8 cellular contexts compared by ENCODE assay signal in genomic region chr21:40143822-40144525, GRCh38.
DNase-seq lines count a peak whose midpoint lies in the region; ATAC-seq and TF ChIP-seq lines count a peak whose summit lies in the region.

No MANE protein-coding gene starts in this region.

- no peak overlapping the region; a peak in 1 of 4 replicates for H3K4me3 ChIP-seq in SK-N-SH (ENCODE audit: low read depth in 2 of 2, low read length in 1 of 2)

- no peaks in the 10 kb centered on the region for H3K9me3 ChIP-seq in SK-N-SH

- no peaks in the 10 kb centered on the region for H3F3A ChIP-seq in SK-N-SH (replicated peaks; ENCODE audit: insufficient read depth)

- no peak for TF ChIP-seq EP300 in SK-N-SH (IDR thresholded peaks at IDR 0.05; ENCODE audit: borderline replicate concordance in 1 of 2, low read depth in 1 of 2, low read length in 1 of 2)

- WGBS in SK-N-SH (ENCODE audit: low lambda C conversion rate) = 43% methylated on average over 20 of the region's 20 CpGs

- H3K27ac Mint-ChIP-seq in endothelial cell (ENCODE audit: unreplicated experiment) (no peak overlapping the region), nephron (peak overlapping the region in 1 of 3 experiments; percentile 3)

- no peak overlapping the region for H2AFZ ChIP-seq in SK-N-SH (ENCODE audit: low read depth)

- POLR2A ChIA-PET in SK-N-SH (lab: Yijun Ruan, JAX) = no interaction called here

- H3K27ac ChIP-seq in SK-N-SH (ENCODE audit: low read depth in 2 of 2, low read length in 1 of 2) (no peak overlapping the region), VCaP (no peak overlapping the region; the same call in 1 of the 2 replicates)

- H3K4me1 ChIP-seq in SK-N-SH (ENCODE audit: control insufficient read depth in 1 of 2, insufficient read depth in 2 of 2, low read depth in 1 of 2, low read length in 1 of 2) = peaks cover 0 to 3% of the 10 kb centered on the region in 2 experiments; a peak in 1 of 4 replicates

- CTCF ChIA-PET in SK-N-SH (lab: Yijun Ruan, JAX) = interaction anchor here (0.6 to 1.7 kb wide), 63 partner anchors 10 to 990 kb away, joined by 3 to 49 read pairs (median 4); no protein-coding TSS in a partner anchor

- no peak overlapping the region for H3K4me3 Mint-ChIP-seq in endothelial cell (ENCODE audit: unreplicated experiment)
- H3K4me3 Mint-ChIP-seq in nephron = no peak overlapping the region

- peak; percentile 68 for TF ChIP-seq CTCF in SK-N-SH (IDR thresholded peaks at IDR 0.05)
- TF ChIP-seq CTCF in VCaP (conservative IDR thresholded peaks at IDR 0.05) = peak; percentile 95
- peak; percentile 92 for TF ChIP-seq CTCF in endothelial cell (IDR thresholded peaks at IDR 0.05; ENCODE audit: unreplicated experiment)
- peak; percentile 79 to 89 (median 87) for TF ChIP-seq CTCF in nephron (IDR thresholded peaks at IDR 0.05; ENCODE audit: unreplicated experiment in 3 of 3)

- TF ChIP-seq RAD21 in SK-N-SH (IDR thresholded peaks at IDR 0.05; ENCODE audit: low read length) = peak; percentile 90

- H3K9me2 ChIP-seq in SK-N-SH = no peaks in the 10 kb centered on the region

- H3K4me2 ChIP-seq in SK-N-SH = no peak overlapping the region

- no peaks in the 10 kb centered on the region for H3K36me3 ChIP-seq in SK-N-SH (replicated peaks in 1 of 2; ENCODE audit: control insufficient read depth in 1 of 2, insufficient read depth in 2 of 2, low read length in 1 of 2)

- no peaks in the 10 kb centered on the region for H3K27me3 ChIP-seq in SK-N-SH (ENCODE audit: insufficient read depth)

- H3K4me1 Mint-ChIP-seq in endothelial cell (ENCODE audit: unreplicated experiment) (peaks cover 3% of the 10 kb centered on the region), nephron (peaks cover 12% of the 10 kb centered on the region)

- H3K27me3 Mint-ChIP-seq in endothelial cell (ENCODE audit: unreplicated experiment) = peaks cover 1% of the 10 kb centered on the region
- H3K27me3 Mint-ChIP-seq in nephron (ENCODE audit: low read depth) = peaks cover 4% of the 10 kb centered on the region

- H3K36me3 Mint-ChIP-seq in endothelial cell (ENCODE audit: low read depth, unreplicated experiment) (peaks cover 5% of the 10 kb centered on the region), nephron (ENCODE audit: low read depth) (no peaks in the 10 kb centered on the region)

- no peaks in the 10 kb centered on the region for H4K20me1 ChIP-seq in SK-N-SH (ENCODE audit: insufficient read depth)

- H3K9me3 Mint-ChIP-seq in endothelial cell (ENCODE audit: unreplicated experiment) (peaks cover 5% of the 10 kb centered on the region), nephron (no peaks in the 10 kb centered on the region)

- ATAC-seq in SK-N-SH treated with all-trans-retinoic acid at 6 μM for 48 hours = no peak
- no peak for ATAC-seq in HG03469 (IDR thresholded peaks at IDR 0.05; ENCODE audit: unreplicated experiment)

- no peak overlapping the region for H3K9ac ChIP-seq in SK-N-SH

- DNase-seq in SK-N-SH (peak; percentile 69), NCI-H1092 treated with DMSO at 0.1 percent for 48 hours (lab: John Stamatoyannopoulos, UW) (peak; percentile 78), endothelial cell (ENCODE audit: low spot score) (peak; percentile 61), ureter (ENCODE audit: low spot score) (peak; percentile 57)

- no peaks in the 10 kb centered on the region for H3K79me2 ChIP-seq in SK-N-SH (ENCODE audit: insufficient read depth)

TF ChIP-seq in SK-N-SH, 30 proteins besides CTCF, POLR2A, EP300 and RAD21 (continues in another document):
- TF ChIP-seq YY1 (IDR thresholded peaks at IDR 0.05; ENCODE audit: low read depth) (no peak), SMC3 (IDR thresholded peaks at IDR 0.05; ENCODE audit: low read depth, low read length) (peak; percentile 57; the same call in 1 of the 2 replicates), GATA2 (CRISPR knock-in tag; IDR thresholded peaks at IDR 0.05) (no peak)
- TF ChIP-seq, protein P1, sequence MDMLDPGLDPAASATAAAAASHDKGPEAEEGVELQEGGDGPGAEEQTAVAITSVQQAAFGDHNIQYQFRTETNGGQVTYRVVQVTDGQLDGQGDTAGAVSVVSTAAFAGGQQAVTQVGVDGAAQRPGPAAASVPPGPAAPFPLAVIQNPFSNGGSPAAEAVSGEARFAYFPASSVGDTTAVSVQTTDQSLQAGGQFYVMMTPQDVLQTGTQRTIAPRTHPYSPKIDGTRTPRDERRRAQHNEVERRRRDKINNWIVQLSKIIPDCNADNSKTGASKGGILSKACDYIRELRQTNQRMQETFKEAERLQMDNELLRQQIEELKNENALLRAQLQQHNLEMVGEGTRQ (IDR thresholded peaks at IDR 0.05; ENCODE audit: borderline replicate concordance, low read depth, low read length) = no peak
- TF ChIP-seq, protein P2, sequence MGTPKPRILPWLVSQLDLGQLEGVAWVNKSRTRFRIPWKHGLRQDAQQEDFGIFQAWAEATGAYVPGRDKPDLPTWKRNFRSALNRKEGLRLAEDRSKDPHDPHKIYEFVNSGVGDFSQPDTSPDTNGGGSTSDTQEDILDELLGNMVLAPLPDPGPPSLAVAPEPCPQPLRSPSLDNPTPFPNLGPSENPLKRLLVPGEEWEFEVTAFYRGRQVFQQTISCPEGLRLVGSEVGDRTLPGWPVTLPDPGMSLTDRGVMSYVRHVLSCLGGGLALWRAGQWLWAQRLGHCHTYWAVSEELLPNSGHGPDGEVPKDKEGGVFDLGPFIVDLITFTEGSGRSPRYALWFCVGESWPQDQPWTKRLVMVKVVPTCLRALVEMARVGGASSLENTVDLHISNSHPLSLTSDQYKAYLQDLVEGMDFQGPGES (IDR thresholded peaks at IDR 0.05; ENCODE audit: low read depth, low read length) = no peak

TF ChIP-seq in SK-N-SH treated with all-trans-retinoic acid at 6 μM for 48 hours, 23 proteins besides CTCF, POLR2A, EP300 and RAD21 (continues in another document):
- no peak for TF ChIP-seq ARNTL (CRISPR knock-in tag; IDR thresholded peaks at IDR 0.05; ENCODE audit: borderline replicate concordance, low read depth)
- TF ChIP-seq ZNF70 (CRISPR knock-in tag; IDR thresholded peaks at IDR 0.05) = no peak
- TF ChIP-seq SNAI2 (CRISPR knock-in tag; IDR thresholded peaks at IDR 0.05) = no peak
- TF ChIP-seq ZFP3 (CRISPR knock-in tag; IDR thresholded peaks at IDR 0.05) = no peak
- no peak for TF ChIP-seq GLIS3 (CRISPR knock-in tag; IDR thresholded peaks at IDR 0.05)
- TF ChIP-seq TCF4 (CRISPR knock-in tag; IDR thresholded peaks at IDR 0.05; ENCODE audit: borderline replicate concordance) = no peak
- no peak for TF ChIP-seq POU6F1 (CRISPR knock-in tag; IDR thresholded peaks at IDR 0.05; ENCODE audit: borderline replicate concordance, low read depth)
- TF ChIP-seq TSHZ2 (CRISPR knock-in tag; IDR thresholded peaks at IDR 0.05) = no peak
- no peak for TF ChIP-seq ZC3H10 (CRISPR knock-in tag; IDR thresholded peaks at IDR 0.05)
- no peak for TF ChIP-seq OSR1 (CRISPR knock-in tag; IDR thresholded peaks at IDR 0.05)
- TF ChIP-seq ZNF8 (CRISPR knock-in tag; IDR thresholded peaks at IDR 0.05) = no peak
- TF ChIP-seq, protein P3, sequence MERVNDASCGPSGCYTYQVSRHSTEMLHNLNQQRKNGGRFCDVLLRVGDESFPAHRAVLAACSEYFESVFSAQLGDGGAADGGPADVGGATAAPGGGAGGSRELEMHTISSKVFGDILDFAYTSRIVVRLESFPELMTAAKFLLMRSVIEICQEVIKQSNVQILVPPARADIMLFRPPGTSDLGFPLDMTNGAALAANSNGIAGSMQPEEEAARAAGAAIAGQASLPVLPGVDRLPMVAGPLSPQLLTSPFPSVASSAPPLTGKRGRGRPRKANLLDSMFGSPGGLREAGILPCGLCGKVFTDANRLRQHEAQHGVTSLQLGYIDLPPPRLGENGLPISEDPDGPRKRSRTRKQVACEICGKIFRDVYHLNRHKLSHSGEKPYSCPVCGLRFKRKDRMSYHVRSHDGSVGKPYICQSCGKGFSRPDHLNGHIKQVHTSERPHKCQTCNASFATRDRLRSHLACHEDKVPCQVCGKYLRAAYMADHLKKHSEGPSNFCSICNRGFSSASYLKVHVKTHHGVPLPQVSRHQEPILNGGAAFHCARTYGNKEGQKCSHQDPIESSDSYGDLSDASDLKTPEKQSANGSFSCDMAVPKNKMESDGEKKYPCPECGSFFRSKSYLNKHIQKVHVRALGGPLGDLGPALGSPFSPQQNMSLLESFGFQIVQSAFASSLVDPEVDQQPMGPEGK (CRISPR knock-in tag; IDR thresholded peaks at IDR 0.05; ENCODE audit: borderline replicate concordance) = no peak
